In genomic region chr10:29533046-29533445, GRCh38 we compare ENCODE assay signal across 15 cellular contexts.
A peak's percentile ranks its signal among the peaks of the same experiment; 100 is the strongest.
DNase-seq lines count a peak whose midpoint lies in the region; ATAC-seq, FAIRE-seq and TF ChIP-seq lines count a peak whose summit lies in the region.
"Had no signal": no experiment of that assay in that cellular context is flagged by ENCODE, and none has a peak within 500 bp of the region (broad histone marks: within the 10 kb centered on the region; RNA-seq: fewer than 3 reads in every experiment).

No MANE protein-coding gene starts in this region.

- DNase-seq in T-helper 17 cell, result no peak
- DNase-seq in esophagus muscularis mucosa (ENCODE audit: extremely low spot score), result no peak
- DNase-seq in progenitor cell of endocrine pancreas (ENCODE audit: low spot score, unreplicated experiment), result no peak
- no peak for DNase-seq in DMS 273 (lab: John Stamatoyannopoulos, UW; ENCODE audit: unreplicated experiment)
- DNase-seq in immature natural killer cell, result no peak
- no peak for DNase-seq in thyroid gland
- DNase-seq: CD8-positive, alpha-beta memory T cell; H9; NCI-H187 treated with DMSO at 0.1 percent for 48 hours; NCI-H2227 treated with DMSO at 0.1 percent for 48 hours; NCI-H510A treated with DMSO at 0.1 percent for 48 hours; SHP77 had no signal

- no peak for ATAC-seq in T-helper 17 cell
- ATAC-seq: K562 had no signal

- WGBS in esophagus muscularis mucosa, result 92% methylated on average over 14 of the region's 14 CpGs
- WGBS in thyroid gland, 2 donors, result 94% methylated on average over 14 of the region's 14 CpGs

- H3K4me1 ChIP-seq in esophagus muscularis mucosa, result peaks cover 37 to 62% (median 61%) of the 10 kb centered on the region in 4 donors
- peaks cover 26 to 29% of the 10 kb centered on the region in 2 donors for H3K4me1 ChIP-seq in thyroid gland

- no peak overlapping the region for H3K27ac Mint-ChIP-seq in T-helper 17 cell
- H3K27ac Mint-ChIP-seq in progenitor cell of endocrine pancreas, result peak overlapping the region; percentile 39
- H3K27ac Mint-ChIP-seq in immature natural killer cell, result no peak overlapping the region
- H3K27ac Mint-ChIP-seq: CD8-positive, alpha-beta memory T cell had no signal

- H3K4me1 Mint-ChIP-seq in T-helper 17 cell (peaks cover 12% of the 10 kb centered on the region), progenitor cell of endocrine pancreas (ENCODE audit: low read depth) (peaks cover 21% of the 10 kb centered on the region), immature natural killer cell (peaks cover 12 to 19% of the 10 kb centered on the region in 2 donors)

- TF ChIP-seq POLR2A in esophagus muscularis mucosa (IDR thresholded peaks at IDR 0.05; ENCODE audit: low read depth) (no peak), thyroid gland (IDR thresholded peaks at IDR 0.05) (no peak)

- H3K9me3 ChIP-seq in T-helper 17 cell (ENCODE audit: control insufficient read depth, low read length, poor library complexity, severe bottlenecking) (no peaks in the 10 kb centered on the region), esophagus muscularis mucosa (no peaks in the 10 kb centered on the region), thyroid gland (no peaks in the 10 kb centered on the region)
- H3K9me3 ChIP-seq: BLaER1 treated with 17β-estradiol and CSF1 and Interleukin-3, amounts not matched to agents 10 nM and 100 nM had no signal

- H3K27ac ChIP-seq in esophagus muscularis mucosa (replicated peaks in 1 of 4) (peak overlapping the region; percentile 34 to 78 (median 74)), thyroid gland (no peak overlapping the region)
- H3K27ac ChIP-seq: BLaER1 treated with 17β-estradiol and CSF1 and Interleukin-3, amounts not matched to agents 10 nM and 100 nM had no signal

- TF ChIP-seq CTCF in esophagus muscularis mucosa (IDR thresholded peaks at IDR 0.05), result no peak
- TF ChIP-seq CTCF in progenitor cell of endocrine pancreas (IDR thresholded peaks at IDR 0.05; ENCODE audit: unreplicated experiment), result no peak
- no peak for TF ChIP-seq CTCF in thyroid gland (IDR thresholded peaks at IDR 0.05)

- H3K27me3 Mint-ChIP-seq in T-helper 17 cell (no peaks in the 10 kb centered on the region), progenitor cell of endocrine pancreas (no peaks in the 10 kb centered on the region), immature natural killer cell (ENCODE audit: low read depth in 3 of 3) (peaks cover 0 to 1% (median 0%) of the 10 kb centered on the region in 3 donors)
- H3K27me3 Mint-ChIP-seq: CD8-positive, alpha-beta memory T cell had no signal

- H3K4me3 Mint-ChIP-seq in T-helper 17 cell (peak overlapping the region; percentile 61), progenitor cell of endocrine pancreas (ENCODE audit: low read depth) (no peak overlapping the region), immature natural killer cell (no peak overlapping the region)
- H3K4me3 Mint-ChIP-seq: CD8-positive, alpha-beta memory T cell; H9 had no signal

- H3K9me3 Mint-ChIP-seq in progenitor cell of endocrine pancreas (ENCODE audit: low read depth) (no peaks in the 10 kb centered on the region), immature natural killer cell (no peaks in the 10 kb centered on the region)
- H3K9me3 Mint-ChIP-seq: CD8-positive, alpha-beta memory T cell; H9 had no signal

- peak; percentile 80 for FAIRE-seq in A204.1 (lab: Jason Lieb, UNC)
- FAIRE-seq: K562 had no signal

- H3K4me3 ChIP-seq in esophagus muscularis mucosa (no peak overlapping the region), thyroid gland (replicated peaks in 1 of 3) (no peak overlapping the region)
- H3K4me3 ChIP-seq: BLaER1 treated with 17β-estradiol and CSF1 and Interleukin-3, amounts not matched to agents 10 nM and 100 nM; K562 had no signal

- H3K36me3 ChIP-seq in esophagus muscularis mucosa (peaks cover 28 to 62% (median 44%) of the 10 kb centered on the region in 4 donors), thyroid gland (no peaks in the 10 kb centered on the region)

- peaks cover 6% of the 10 kb centered on the region for H3K36me3 Mint-ChIP-seq in T-helper 17 cell (ENCODE audit: low read depth)
- peaks cover 24% of the 10 kb centered on the region for H3K36me3 Mint-ChIP-seq in progenitor cell of endocrine pancreas (ENCODE audit: insufficient read depth)
- peaks cover 0 to 8% (median 2%) of the 10 kb centered on the region in 3 donors for H3K36me3 Mint-ChIP-seq in immature natural killer cell

- no peak for TF ChIP-seq EP300 in esophagus muscularis mucosa (IDR thresholded peaks at IDR 0.05)

- H3K27me3 ChIP-seq in esophagus muscularis mucosa (no peaks in the 10 kb centered on the region), thyroid gland (no peaks in the 10 kb centered on the region)
- H3K27me3 ChIP-seq: BLaER1 treated with 17β-estradiol and CSF1 and Interleukin-3, amounts not matched to agents 10 nM and 100 nM had no signal

- intact Hi-C loops in esophagus muscularis mucosa (cut with DNase I) (no loop called here), thyroid gland (cut with DNase I) (no loop called here)

Comparison
In these comparisons a context has a peak if more than half of its experiments do, and no peak if none do; other contexts are left out.
1. H3K27ac ChIP-seq: peak in esophagus muscularis mucosa (4 of 4); none in thyroid gland (0 of 3).